In the genomic region with DNA sequence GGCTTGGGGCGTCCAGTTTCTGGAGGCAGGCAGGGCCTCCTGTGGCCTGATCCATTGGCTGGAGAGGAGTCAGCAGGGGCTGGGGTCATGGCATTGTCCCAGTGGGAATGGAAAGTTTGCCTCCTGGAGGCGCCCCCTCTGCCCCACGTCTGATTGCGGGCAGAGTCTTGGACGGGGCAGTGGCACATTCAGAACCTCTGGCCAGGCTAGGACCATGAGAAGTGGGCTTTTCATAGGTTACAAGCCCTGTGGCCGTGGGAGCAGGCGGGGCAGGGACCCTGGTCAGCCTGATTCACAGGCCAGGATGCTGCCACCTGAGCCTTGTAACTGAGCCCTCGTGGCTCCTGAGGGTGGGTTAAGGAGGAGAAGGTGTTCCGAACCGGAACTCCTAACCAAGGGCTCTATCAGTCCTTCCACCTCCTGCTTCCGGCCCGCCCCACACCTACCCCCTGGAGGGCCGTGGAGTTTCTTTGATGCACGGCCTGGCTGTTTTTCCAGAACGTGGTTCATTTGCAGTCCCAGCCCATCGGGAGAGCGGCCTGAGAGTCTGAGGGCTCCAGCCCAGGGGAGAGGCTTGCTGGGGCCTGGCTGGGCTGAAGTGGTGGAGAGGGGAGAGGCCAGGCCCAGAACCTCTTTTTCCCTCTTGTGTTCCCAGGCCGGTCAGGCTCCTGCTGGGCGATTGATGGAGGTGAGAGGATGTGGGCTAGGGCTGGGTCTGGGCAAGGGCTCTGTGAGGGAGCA, we compare ENCODE assay signal across 2 cellular contexts.
TF ChIP-seq lines count a peak whose summit lies in the region.

No MANE protein-coding gene starts in this region.

TF ChIP-seq in HepG2, 621 proteins besides CTCF, POLR2A, EP300 and RAD21 (continues in another document):
- TF ChIP-seq BCL6 (CRISPR knock-in tag; IDR thresholded peaks at IDR 0.05) (0 out of 2 replicates have a peak, but pooled peaks have one; percentile 4), ZNF451 (CRISPR knock-in tag; IDR thresholded peaks at IDR 0.05) (0 out of 2 replicates have a peak, but pooled peaks have one; percentile 9), KDM5B (CRISPR knock-in tag; IDR thresholded peaks at IDR 0.05; ENCODE audit: borderline replicate concordance) (no peak), ZFP90 (CRISPR knock-in tag; IDR thresholded peaks at IDR 0.05; ENCODE audit: borderline replicate concordance) (0 out of 2 replicates have a peak, but pooled peaks have one; percentile 23), ZNF782 (CRISPR knock-in tag; IDR thresholded peaks at IDR 0.05; ENCODE audit: borderline replicate concordance) (0 out of 2 replicates have a peak, but pooled peaks have one; percentile 41), DR1 (CRISPR knock-in tag; IDR thresholded peaks at IDR 0.05) (no peak), ZNF12 (CRISPR knock-in tag; IDR thresholded peaks at IDR 0.05) (0 out of 2 replicates have a peak, but pooled peaks have one; percentile 20), KMT2A (CRISPR knock-in tag; IDR thresholded peaks at IDR 0.05) (no peak), ZNF253 (CRISPR knock-in tag; IDR thresholded peaks at IDR 0.05; ENCODE audit: borderline replicate concordance) (no peak), ZNF251 (CRISPR knock-in tag; IDR thresholded peaks at IDR 0.05) (0 out of 2 replicates have a peak, but pooled peaks have one; percentile 68)
- TF ChIP-seq, protein P1, sequence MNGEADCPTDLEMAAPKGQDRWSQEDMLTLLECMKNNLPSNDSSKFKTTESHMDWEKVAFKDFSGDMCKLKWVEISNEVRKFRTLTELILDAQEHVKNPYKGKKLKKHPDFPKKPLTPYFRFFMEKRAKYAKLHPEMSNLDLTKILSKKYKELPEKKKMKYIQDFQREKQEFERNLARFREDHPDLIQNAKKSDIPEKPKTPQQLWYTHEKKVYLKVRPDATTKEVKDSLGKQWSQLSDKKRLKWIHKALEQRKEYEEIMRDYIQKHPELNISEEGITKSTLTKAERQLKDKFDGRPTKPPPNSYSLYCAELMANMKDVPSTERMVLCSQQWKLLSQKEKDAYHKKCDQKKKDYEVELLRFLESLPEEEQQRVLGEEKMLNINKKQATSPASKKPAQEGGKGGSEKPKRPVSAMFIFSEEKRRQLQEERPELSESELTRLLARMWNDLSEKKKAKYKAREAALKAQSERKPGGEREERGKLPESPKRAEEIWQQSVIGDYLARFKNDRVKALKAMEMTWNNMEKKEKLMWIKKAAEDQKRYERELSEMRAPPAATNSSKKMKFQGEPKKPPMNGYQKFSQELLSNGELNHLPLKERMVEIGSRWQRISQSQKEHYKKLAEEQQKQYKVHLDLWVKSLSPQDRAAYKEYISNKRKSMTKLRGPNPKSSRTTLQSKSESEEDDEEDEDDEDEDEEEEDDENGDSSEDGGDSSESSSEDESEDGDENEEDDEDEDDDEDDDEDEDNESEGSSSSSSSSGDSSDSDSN (CRISPR knock-in tag; IDR thresholded peaks at IDR 0.05) = 0 out of 2 replicates have a peak, but pooled peaks have one; percentile 19
- TF ChIP-seq, protein P2, sequence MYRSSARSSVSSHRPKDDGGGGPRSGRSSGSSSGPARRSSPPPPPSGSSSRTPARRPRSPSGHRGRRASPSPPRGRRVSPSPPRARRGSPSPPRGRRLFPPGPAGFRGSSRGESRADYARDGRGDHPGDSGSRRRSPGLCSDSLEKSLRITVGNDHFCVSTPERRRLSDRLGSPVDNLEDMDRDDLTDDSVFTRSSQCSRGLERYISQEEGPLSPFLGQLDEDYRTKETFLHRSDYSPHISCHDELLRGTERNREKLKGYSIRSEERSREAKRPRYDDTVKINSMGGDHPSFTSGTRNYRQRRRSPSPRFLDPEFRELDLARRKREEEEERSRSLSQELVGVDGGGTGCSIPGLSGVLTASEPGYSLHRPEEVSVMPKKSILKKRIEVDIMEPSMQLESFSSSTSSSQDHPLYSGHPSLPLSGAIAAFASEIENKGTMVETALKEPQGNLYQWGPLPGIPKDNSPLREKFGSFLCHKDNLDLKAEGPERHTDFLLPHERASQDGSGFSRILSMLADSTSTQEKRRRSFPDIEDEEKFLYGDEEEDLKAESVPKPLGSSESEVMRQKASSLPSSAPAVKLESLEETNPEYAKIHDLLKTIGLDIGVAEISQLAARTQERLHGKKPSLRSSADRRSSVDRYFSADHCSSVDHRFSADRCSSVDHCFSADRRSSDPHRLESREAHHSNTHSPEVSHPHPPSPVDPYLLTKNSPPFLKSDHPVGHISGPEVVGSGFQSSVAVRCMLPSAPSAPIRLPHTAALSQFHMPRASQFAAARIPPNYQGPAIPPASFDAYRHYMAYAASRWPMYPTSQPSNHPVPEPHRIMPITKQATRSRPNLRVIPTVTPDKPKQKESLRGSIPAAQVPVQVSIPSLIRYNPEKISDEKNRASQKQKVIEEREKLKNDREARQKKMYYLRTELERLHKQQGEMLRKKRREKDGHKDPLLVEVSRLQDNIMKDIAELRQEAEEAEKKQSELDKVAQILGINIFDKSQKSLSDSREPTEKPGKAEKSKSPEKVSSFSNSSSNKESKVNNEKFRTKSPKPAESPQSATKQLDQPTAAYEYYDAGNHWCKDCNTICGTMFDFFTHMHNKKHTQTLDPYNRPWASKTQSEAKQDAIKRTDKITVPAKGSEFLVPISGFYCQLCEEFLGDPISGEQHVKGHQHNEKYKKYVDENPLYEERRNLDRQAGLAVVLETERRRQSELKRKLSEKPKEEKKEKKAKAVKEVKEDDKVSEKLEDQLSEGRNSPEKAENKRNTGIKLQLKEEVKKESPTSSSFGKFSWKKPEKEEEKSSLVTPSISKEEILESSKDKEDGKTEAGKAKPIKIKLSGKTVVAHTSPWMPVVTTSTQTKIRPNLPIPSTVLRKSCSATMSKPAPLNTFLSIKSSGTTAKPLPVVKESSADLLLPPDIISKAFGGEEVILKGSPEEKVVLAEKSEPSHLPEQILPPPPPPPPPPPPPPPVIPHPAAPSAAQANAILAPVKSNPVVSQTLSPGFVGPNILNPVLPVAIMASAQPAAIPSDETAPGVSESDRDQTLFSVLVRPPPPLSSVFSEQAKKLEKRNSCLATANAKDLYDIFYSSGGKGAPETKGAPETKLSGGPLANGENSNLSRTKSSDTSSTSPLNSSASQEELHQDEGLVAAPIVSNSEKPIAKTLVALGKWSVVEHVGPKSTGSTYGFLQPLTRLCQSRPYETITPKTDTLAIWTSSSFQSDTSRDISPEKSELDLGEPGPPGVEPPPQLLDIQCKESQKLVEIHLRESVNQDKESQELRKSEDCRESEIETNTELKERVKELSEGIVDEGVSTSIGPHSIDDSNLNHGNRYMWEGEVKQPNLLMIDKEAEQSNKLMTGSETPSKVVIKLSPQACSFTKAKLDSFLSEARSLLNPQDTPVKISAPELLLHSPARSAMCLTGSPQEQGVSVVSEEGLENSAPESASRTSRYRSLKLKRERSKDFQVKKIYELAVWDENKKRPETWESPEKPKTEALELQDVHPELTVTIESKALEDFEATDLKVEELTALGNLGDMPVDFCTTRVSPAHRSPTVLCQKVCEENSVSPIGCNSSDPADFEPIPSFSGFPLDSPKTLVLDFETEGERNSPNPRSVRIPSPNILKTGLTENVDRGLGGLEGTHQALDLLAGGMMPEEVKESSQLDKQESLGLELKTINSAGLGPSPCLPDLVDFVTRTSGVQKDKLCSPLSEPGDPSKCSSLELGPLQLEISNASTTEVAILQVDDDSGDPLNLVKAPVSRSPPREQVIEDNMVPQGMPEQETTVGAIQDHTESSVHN (CRISPR knock-in tag; IDR thresholded peaks at IDR 0.05) = 0 out of 2 replicates have a peak, but pooled peaks have one; percentile 45

TF ChIP-seq in GM12878, 131 proteins besides CTCF, POLR2A, EP300 and RAD21:
- no peak for TF ChIP-seq NBN (IDR thresholded peaks at IDR 0.05)
- TF ChIP-seq CHD4 (IDR thresholded peaks at IDR 0.05) = no peak
- TF ChIP-seq CREB1 (IDR thresholded peaks at IDR 0.05; ENCODE audit: low read depth) = no peak
- no peak for TF ChIP-seq GABPA (IDR thresholded peaks at IDR 0.05; ENCODE audit: low read depth)
- TF ChIP-seq HDAC2 (IDR thresholded peaks at IDR 0.05) = no peak
- TF ChIP-seq CBX3 (IDR thresholded peaks at IDR 0.05; ENCODE audit: borderline replicate concordance, low read depth) = no peak
- TF ChIP-seq, protein P3, sequence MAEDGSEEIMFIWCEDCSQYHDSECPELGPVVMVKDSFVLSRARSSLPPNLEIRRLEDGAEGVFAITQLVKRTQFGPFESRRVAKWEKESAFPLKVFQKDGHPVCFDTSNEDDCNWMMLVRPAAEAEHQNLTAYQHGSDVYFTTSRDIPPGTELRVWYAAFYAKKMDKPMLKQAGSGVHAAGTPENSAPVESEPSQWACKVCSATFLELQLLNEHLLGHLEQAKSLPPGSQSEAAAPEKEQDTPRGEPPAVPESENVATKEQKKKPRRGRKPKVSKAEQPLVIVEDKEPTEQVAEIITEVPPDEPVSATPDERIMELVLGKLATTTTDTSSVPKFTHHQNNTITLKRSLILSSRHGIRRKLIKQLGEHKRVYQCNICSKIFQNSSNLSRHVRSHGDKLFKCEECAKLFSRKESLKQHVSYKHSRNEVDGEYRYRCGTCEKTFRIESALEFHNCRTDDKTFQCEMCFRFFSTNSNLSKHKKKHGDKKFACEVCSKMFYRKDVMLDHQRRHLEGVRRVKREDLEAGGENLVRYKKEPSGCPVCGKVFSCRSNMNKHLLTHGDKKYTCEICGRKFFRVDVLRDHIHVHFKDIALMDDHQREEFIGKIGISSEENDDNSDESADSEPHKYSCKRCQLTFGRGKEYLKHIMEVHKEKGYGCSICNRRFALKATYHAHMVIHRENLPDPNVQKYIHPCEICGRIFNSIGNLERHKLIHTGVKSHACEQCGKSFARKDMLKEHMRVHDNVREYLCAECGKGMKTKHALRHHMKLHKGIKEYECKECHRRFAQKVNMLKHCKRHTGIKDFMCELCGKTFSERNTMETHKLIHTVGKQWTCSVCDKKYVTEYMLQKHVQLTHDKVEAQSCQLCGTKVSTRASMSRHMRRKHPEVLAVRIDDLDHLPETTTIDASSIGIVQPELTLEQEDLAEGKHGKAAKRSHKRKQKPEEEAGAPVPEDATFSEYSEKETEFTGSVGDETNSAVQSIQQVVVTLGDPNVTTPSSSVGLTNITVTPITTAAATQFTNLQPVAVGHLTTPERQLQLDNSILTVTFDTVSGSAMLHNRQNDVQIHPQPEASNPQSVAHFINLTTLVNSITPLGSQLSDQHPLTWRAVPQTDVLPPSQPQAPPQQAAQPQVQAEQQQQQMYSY (CRISPR knock-in tag; IDR thresholded peaks at IDR 0.05) = no peak
- TF ChIP-seq MTA2 (IDR thresholded peaks at IDR 0.05; ENCODE audit: low read depth) = no peak
- no peak for TF ChIP-seq NFXL1 (IDR thresholded peaks at IDR 0.05; ENCODE audit: borderline replicate concordance)
- no peak for TF ChIP-seq ETV6 (conservative IDR thresholded peaks at IDR 0.05 in 1 of 2, IDR thresholded peaks at IDR 0.05 in 1 of 2; ENCODE audit: borderline replicate concordance in 1 of 2, low read depth in 1 of 2)
- TF ChIP-seq, protein P4, sequence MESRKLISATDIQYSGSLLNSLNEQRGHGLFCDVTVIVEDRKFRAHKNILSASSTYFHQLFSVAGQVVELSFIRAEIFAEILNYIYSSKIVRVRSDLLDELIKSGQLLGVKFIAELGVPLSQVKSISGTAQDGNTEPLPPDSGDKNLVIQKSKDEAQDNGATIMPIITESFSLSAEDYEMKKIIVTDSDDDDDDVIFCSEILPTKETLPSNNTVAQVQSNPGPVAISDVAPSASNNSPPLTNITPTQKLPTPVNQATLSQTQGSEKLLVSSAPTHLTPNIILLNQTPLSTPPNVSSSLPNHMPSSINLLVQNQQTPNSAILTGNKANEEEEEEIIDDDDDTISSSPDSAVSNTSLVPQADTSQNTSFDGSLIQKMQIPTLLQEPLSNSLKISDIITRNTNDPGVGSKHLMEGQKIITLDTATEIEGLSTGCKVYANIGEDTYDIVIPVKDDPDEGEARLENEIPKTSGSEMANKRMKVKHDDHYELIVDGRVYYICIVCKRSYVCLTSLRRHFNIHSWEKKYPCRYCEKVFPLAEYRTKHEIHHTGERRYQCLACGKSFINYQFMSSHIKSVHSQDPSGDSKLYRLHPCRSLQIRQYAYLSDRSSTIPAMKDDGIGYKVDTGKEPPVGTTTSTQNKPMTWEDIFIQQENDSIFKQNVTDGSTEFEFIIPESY (IDR thresholded peaks at IDR 0.05) = no peak
- TF ChIP-seq, protein P5, sequence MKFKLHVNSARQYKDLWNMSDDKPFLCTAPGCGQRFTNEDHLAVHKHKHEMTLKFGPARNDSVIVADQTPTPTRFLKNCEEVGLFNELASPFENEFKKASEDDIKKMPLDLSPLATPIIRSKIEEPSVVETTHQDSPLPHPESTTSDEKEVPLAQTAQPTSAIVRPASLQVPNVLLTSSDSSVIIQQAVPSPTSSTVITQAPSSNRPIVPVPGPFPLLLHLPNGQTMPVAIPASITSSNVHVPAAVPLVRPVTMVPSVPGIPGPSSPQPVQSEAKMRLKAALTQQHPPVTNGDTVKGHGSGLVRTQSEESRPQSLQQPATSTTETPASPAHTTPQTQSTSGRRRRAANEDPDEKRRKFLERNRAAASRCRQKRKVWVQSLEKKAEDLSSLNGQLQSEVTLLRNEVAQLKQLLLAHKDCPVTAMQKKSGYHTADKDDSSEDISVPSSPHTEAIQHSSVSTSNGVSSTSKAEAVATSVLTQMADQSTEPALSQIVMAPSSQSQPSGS (IDR thresholded peaks at IDR 0.05; ENCODE audit: low read length) = no peak
- TF ChIP-seq, protein P6, sequence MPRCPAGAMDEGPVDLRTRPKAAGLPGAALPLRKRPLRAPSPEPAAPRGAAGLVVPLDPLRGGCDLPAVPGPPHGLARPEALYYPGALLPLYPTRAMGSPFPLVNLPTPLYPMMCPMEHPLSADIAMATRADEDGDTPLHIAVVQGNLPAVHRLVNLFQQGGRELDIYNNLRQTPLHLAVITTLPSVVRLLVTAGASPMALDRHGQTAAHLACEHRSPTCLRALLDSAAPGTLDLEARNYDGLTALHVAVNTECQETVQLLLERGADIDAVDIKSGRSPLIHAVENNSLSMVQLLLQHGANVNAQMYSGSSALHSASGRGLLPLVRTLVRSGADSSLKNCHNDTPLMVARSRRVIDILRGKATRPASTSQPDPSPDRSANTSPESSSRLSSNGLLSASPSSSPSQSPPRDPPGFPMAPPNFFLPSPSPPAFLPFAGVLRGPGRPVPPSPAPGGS (IDR thresholded peaks at IDR 0.05; ENCODE audit: borderline replicate concordance, insufficient read depth, low read depth, low read length, poor library complexity, severe bottlenecking) = no peak
- TF ChIP-seq ASH2L (IDR thresholded peaks at IDR 0.05; ENCODE audit: borderline replicate concordance, low read depth) = no peak
- no peak for TF ChIP-seq ATF7 (IDR thresholded peaks at IDR 0.05; ENCODE audit: low read depth)
- TF ChIP-seq CHD1 (IDR thresholded peaks at IDR 0.05; ENCODE audit: low read depth, low read length) = no peak
- TF ChIP-seq TARDBP (IDR thresholded peaks at IDR 0.05; ENCODE audit: borderline replicate concordance) = no peak
- TF ChIP-seq SREBF1 (IDR thresholded peaks at IDR 0.05; ENCODE audit: low read length) = no peak
- no peak for TF ChIP-seq CEBPB (IDR thresholded peaks at IDR 0.05; ENCODE audit: borderline replicate concordance in 1 of 2, low read depth in 2 of 2, low read length in 2 of 2)
